Comparison of ENCODE assay signal across 23 cellular contexts in the genomic region with DNA sequence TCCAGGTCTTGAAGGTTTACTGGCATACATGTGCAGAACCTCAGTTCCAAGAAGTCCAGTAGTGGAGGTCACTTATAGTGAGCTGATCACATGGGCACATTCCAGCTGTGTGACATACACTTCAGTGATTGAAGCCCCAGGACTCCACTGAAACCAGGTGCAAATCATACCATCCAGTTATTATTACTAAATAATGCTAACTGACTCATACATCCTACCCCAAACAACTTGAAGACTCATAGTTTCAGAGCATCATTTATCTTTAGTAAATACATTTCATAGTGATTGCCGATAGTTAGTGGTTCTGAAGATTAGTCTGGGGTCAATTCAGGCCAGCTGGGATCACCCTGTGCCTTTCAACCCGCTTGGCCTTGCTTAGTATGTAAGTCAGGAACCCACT.
"Had no signal": no experiment of that assay in that cellular context is flagged by ENCODE, and none has a peak within 500 bp of the region (broad histone marks: within the 10 kb centered on the region; RNA-seq: fewer than 3 reads in every experiment).

No MANE protein-coding gene starts in this region.

- DNase-seq: activated B cell treated with CpG ODN at 0.5 μM for 24 hours; activated CD4-positive, alpha-beta T cell treated with anti-CD3 and anti-CD28 coated beads for 36 hours; activated naive CD4-positive, alpha-beta T cell; activated T-cell treated with anti-CD3 and anti-CD28 coated beads for 4 hours; activated T-cell treated with anti-CD3 and anti-CD28 coated beads, Interleukin-2, amount 50 U/mL, for 72 hours; anterior cingulate cortex; body of pancreas; caudate nucleus; dermis blood vessel endothelial cell; effector CD4-positive, alpha-beta T cell; foreskin fibroblast; heart left ventricle; left cardiac atrium; naive thymus-derived CD4-positive, alpha-beta T cell; pancreas; retina; small intestine; stimulated activated CD4-positive, alpha-beta T cell treated with anti-CD3 and anti-CD28 coated beads, Interleukin-4, amount 100 ng/mL, for 24 hours; T-cell; thyroid gland had no signal

- H3K9me3 ChIP-seq: body of pancreas, pancreas, prostate gland, thyroid gland had no signal

- H3K36me3 ChIP-seq: heart left ventricle, pancreas, prostate gland, thyroid gland had no signal

- H3K27ac ChIP-seq: body of pancreas, heart left ventricle, pancreas, prostate gland, thyroid gland had no signal

- H3K4me1 ChIP-seq: pancreas, prostate gland, thyroid gland had no signal

- ATAC-seq: activated CD4-positive, alpha-beta T cell treated with anti-CD3 and anti-CD28 coated beads for 36 hours; activated T-cell treated with anti-CD3 and anti-CD28 coated beads, Interleukin-2, amount 50 U/mL, for 72 hours; body of pancreas; left cardiac atrium; naive thymus-derived CD4-positive, alpha-beta T cell; sciatic nerve; stimulated activated effector memory CD8-positive, alpha-beta T cell treated with anti-CD3 and anti-CD28 coated beads, Interleukin-12 subunit alpha, Interleukin-12 subunit beta, amount 100 ng/mL, for 72 hours; T-cell had no signal

- H3K4me3 ChIP-seq: body of pancreas, heart left ventricle, pancreas, prostate gland, thyroid gland had no signal

- H3K27me3 ChIP-seq: body of pancreas, heart left ventricle, pancreas, thyroid gland had no signal
